8 cellular contexts compared by ENCODE assay signal in the genomic region with DNA sequence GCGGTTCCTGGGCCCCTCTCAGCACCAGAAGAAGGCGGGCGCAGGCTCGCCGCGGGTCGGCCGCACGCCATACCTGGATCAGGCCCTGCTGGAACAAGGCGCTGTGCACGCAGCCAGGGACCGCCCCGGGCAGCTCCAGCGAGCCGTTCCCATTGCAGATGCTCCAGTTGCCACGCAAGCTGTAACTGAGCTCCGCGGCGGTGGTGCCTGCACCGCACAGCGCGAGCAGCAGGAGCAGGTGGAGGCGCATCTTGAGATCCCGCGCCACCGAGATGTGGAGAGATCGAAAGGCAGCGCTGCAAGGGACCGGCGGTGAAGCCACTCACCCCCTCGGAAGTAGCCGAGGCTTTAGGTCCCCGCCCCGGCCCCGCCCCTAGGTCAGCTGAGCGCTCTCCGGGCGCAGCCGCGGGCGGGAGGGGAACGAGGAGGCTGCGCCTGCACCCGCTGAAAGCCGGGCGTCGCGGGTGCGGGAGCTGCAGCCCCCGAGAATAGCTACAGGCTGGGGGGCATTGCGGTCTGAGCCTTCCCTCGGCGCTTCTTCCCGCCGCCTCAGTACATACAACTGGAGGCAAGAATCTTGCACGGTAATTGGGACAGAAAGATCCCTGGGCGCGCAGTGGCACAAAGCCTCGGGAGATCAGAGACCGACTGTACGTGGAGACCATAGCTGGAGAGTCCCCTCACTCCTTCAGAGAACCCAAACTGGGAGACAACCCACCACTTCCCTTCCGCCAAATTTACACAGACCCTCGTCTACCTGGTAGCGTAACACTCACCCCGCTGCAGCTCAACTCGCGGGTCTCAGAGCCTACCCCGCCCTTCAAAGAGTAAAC. TPM values are rescaled to one million over a fixed set of nuclear protein-coding genes. Genes with fewer than 3 reads are reported as not detected.
DNase-seq lines count a peak whose midpoint lies in the region; ATAC-seq and TF ChIP-seq lines count a peak whose summit lies in the region.

Gene MANBA (minus strand): TSS at position 324 of the 833 bp plus-strand sequence. CDS start 74 bp downstream, at position 250.

- peaks cover 0 to 17% (median 10%) of the 10 kb centered on the region in 4 donors for H3K4me1 ChIP-seq in sigmoid colon

- no peaks in the 10 kb centered on the region for H3K9me3 ChIP-seq in sigmoid colon

- peak in 1 of 2 donors; percentile 32 for TF ChIP-seq POLR2A in sigmoid colon (IDR thresholded peaks at IDR 0.05)

- in situ Hi-C loops in astrocyte of the spinal cord (cut with HindIII; ENCODE audit: low sequenced_read_pairs): no loop called here

- H3K36me3 ChIP-seq in sigmoid colon: no peaks in the 10 kb centered on the region

- intact Hi-C loops in sigmoid colon (cut with DNase I): loop anchor here (2.0 to 10.0 kb wide), 4 partner anchors 64 to 334 kb away; partner anchors contain the start of genes BDH2, CISD2 and NFKB1

- TF ChIP-seq CTCF in astrocyte of the spinal cord (IDR thresholded peaks at IDR 0.05; ENCODE audit: low read depth, low read length) (no peak), sigmoid colon (IDR thresholded peaks at IDR 0.05) (no peak)

- H3K4me3 ChIP-seq in astrocyte of the spinal cord (ENCODE audit: low read depth, low read length) (peak within 1 kb of the TSS; percentile 65), sigmoid colon (peak within 1 kb of the TSS; percentile 52 to 99 (median 84))

- H3K27me3 ChIP-seq in sigmoid colon: no peaks in the 10 kb centered on the region

- peak; percentile 95 for ATAC-seq in HG03025 (IDR thresholded peaks at IDR 0.05; ENCODE audit: low FRiP score, unreplicated experiment)

- WGBS in sigmoid colon, 2 donors: 0% methylated on average over 68 of the region's 68 CpGs

- H3K27ac ChIP-seq in sigmoid colon: peak within 1 kb of the TSS; percentile 78 to 93 (median 82)

- TF ChIP-seq EP300 in sigmoid colon (IDR thresholded peaks at IDR 0.05): no peak

- DNase-seq in NCI-H2196 (lab: John Stamatoyannopoulos, UW; ENCODE audit: unreplicated experiment): peak; percentile 70
- DNase-seq in NCI-H2196 treated with DMSO at 0.1 percent for 48 hours (lab: John Stamatoyannopoulos, UW; ENCODE audit: unreplicated experiment): no peak
- peak; percentile 79 for DNase-seq in NCI-H2029 (lab: John Stamatoyannopoulos, UW)
- DNase-seq in T1000 (lab: John Stamatoyannopoulos, UW): peak; percentile 65
- peak; percentile 76 for DNase-seq in astrocyte of the spinal cord (ENCODE audit: low read depth, low spot score)
- DNase-seq in iPS DF 19.7 (ENCODE audit: low read depth, low spot score): peak; percentile 52
- peak; percentile 90 for DNase-seq in sigmoid colon

RNA-seq across cellular contexts. Expression of gene MANBA, which starts in this region (rescaled TPM):
- total RNA-seq in sigmoid colon: 10 to 100 TPM; 25.3 to 47.4 (median 44.8) TPM
- polyA plus RNA-seq in sigmoid colon: 10 to 100 TPM in 1 of 3 donors, 1 to 10 TPM in 2; 8.4 to 13.7 (median 8.6) TPM
